In genomic region chr21:44985441-44986401, GRCh38 we compare ENCODE assay signal across 17 cellular contexts. TPM values are rescaled to one million over a fixed set of nuclear protein-coding genes. Genes with fewer than 3 reads are reported as not detected.
DNase-seq lines count a peak whose midpoint lies in the region; ATAC-seq and TF ChIP-seq lines count a peak whose summit lies in the region.
"Had no signal": no experiment of that assay in that cellular context is flagged by ENCODE, and none has a peak within 500 bp of the region (broad histone marks: within the 10 kb centered on the region; RNA-seq: fewer than 3 reads in every experiment).

No MANE protein-coding gene starts in this region.

- no peak overlapping the region for H3K27ac Mint-ChIP-seq in activated CD8-positive, alpha-beta T cell treated with anti-CD3 and anti-CD28 coated beads for 36 hours
- H3K27ac Mint-ChIP-seq: activated CD8-positive, alpha-beta memory T cell treated with anti-CD3 and anti-CD28 coated beads, Interleukin-2, amount 10 ng/mL, durations not matched to agents 7 days and 5 days; activated naive CD4-positive, alpha-beta T cell treated with anti-CD3 and anti-CD28 coated beads, Interleukin-2, amount 10 ng/mL, durations not matched to agents 7 days and 5 days; HFFc6; nephron progenitor cell; T-helper 2 cell treated with Interferon-gamma antibody and Interleukin-4, amounts not matched to agents 5 μg/mL and 100 μg/mL, for 36 hours had no signal

- no peak for TF ChIP-seq EP300 in stomach (IDR thresholded peaks at IDR 0.05)

- TF ChIP-seq POLR2A in right lobe of liver (IDR thresholded peaks at IDR 0.05) (no peak), stomach (IDR thresholded peaks at IDR 0.05) (no peak)

- no peak for ATAC-seq in right lobe of liver
- ATAC-seq in activated CD8-positive, alpha-beta T cell treated with anti-CD3 and anti-CD28 coated beads for 36 hours, result no peak
- ATAC-seq: activated CD8-positive, alpha-beta memory T cell treated with anti-CD3 and anti-CD28 coated beads, Interleukin-2, amount 10 ng/mL, durations not matched to agents 7 days and 5 days had no signal

- H3K4me1 ChIP-seq in right lobe of liver (no peaks in the 10 kb centered on the region), stomach (peaks cover 5 to 65% (median 25%) of the 10 kb centered on the region in 4 donors)
- H3K4me1 ChIP-seq: body of pancreas had no signal

- no peak overlapping the region for H3K4me3 Mint-ChIP-seq in activated CD8-positive, alpha-beta T cell treated with anti-CD3 and anti-CD28 coated beads for 36 hours
- H3K4me3 Mint-ChIP-seq: activated CD8-positive, alpha-beta memory T cell treated with anti-CD3 and anti-CD28 coated beads, Interleukin-2, amount 10 ng/mL, durations not matched to agents 7 days and 5 days; activated naive CD4-positive, alpha-beta T cell treated with anti-CD3 and anti-CD28 coated beads, Interleukin-2, amount 10 ng/mL, durations not matched to agents 7 days and 5 days; HFFc6; nephron progenitor cell; T-helper 2 cell treated with Interferon-gamma antibody and Interleukin-4, amounts not matched to agents 5 μg/mL and 100 μg/mL, for 36 hours had no signal

- H3K27ac ChIP-seq in coronary artery (peak overlapping the region; percentile 63 to 99), right lobe of liver (no peak overlapping the region), stomach (peak overlapping the region in 3 of 5 donors; percentile 16 to 75 (median 52))
- H3K27ac ChIP-seq: body of pancreas had no signal

- TF ChIP-seq CTCF in coronary artery (IDR thresholded peaks at IDR 0.05) (no peak), right lobe of liver (IDR thresholded peaks at IDR 0.05) (no peak), stomach (IDR thresholded peaks at IDR 0.05) (no peak)
- TF ChIP-seq CTCF in activated CD8-positive, alpha-beta T cell treated with anti-CD3 and anti-CD28 coated beads for 36 hours (IDR thresholded peaks at IDR 0.05), result no peak

- H3K4me3 ChIP-seq in coronary artery (no peak overlapping the region), right lobe of liver (no peak overlapping the region), stomach (no peak overlapping the region)
- H3K4me3 ChIP-seq: body of pancreas had no signal

- H3K4me1 Mint-ChIP-seq in activated CD8-positive, alpha-beta T cell treated with anti-CD3 and anti-CD28 coated beads for 36 hours (ENCODE audit: low read depth), result no peaks in the 10 kb centered on the region
- H3K4me1 Mint-ChIP-seq: activated CD8-positive, alpha-beta memory T cell treated with anti-CD3 and anti-CD28 coated beads, Interleukin-2, amount 10 ng/mL, durations not matched to agents 7 days and 5 days; activated naive CD4-positive, alpha-beta T cell treated with anti-CD3 and anti-CD28 coated beads, Interleukin-2, amount 10 ng/mL, durations not matched to agents 7 days and 5 days had no signal

- no peaks in the 10 kb centered on the region for H3K27me3 Mint-ChIP-seq in activated CD8-positive, alpha-beta T cell treated with anti-CD3 and anti-CD28 coated beads for 36 hours
- H3K27me3 Mint-ChIP-seq: activated CD8-positive, alpha-beta memory T cell treated with anti-CD3 and anti-CD28 coated beads, Interleukin-2, amount 10 ng/mL, durations not matched to agents 7 days and 5 days had no signal

- H3K36me3 Mint-ChIP-seq in activated CD8-positive, alpha-beta T cell treated with anti-CD3 and anti-CD28 coated beads for 36 hours (ENCODE audit: low read depth), result no peaks in the 10 kb centered on the region
- H3K36me3 Mint-ChIP-seq: activated CD8-positive, alpha-beta memory T cell treated with anti-CD3 and anti-CD28 coated beads, Interleukin-2, amount 10 ng/mL, durations not matched to agents 7 days and 5 days; activated naive CD4-positive, alpha-beta T cell treated with anti-CD3 and anti-CD28 coated beads, Interleukin-2, amount 10 ng/mL, durations not matched to agents 7 days and 5 days had no signal

- POLR2A ChIA-PET in activated CD8-positive, alpha-beta T cell treated with anti-CD3 and anti-CD28 coated beads for 36 hours (lab: Charles Lee), result no interaction called here

- peak; percentile 60 for DNase-seq in activated effector memory CD4-positive, alpha-beta T cell treated with anti-CD3 and anti-CD28 coated beads, Interleukin-2, amount 50 U/mL, for 16 hours
- DNase-seq in activated effector memory CD4-positive, alpha-beta T cell treated with Interleukin-2 at 50 U/mL for 16 hours, result no peak
- DNase-seq in coronary artery (ENCODE audit: low spot score) (no peak), right lobe of liver (peak in 2 of 3 donors; percentile 14 to 46), stomach (no peak), AG20443 (ENCODE audit: low spot score) (no peak)
- DNase-seq in activated CD4-positive, CD25-positive, alpha-beta regulatory T cell treated with anti-CD3 and anti-CD28 coated beads, Interleukin-2, amount 50 U/mL, for 72 hours, result no peak
- no peak for DNase-seq in activated CD8-positive, alpha-beta T cell treated with anti-CD3 and anti-CD28 coated beads for 36 hours
- DNase-seq: activated CD8-positive, alpha-beta memory T cell treated with anti-CD3 and anti-CD28 coated beads, Interleukin-2, amount 10 ng/mL, durations not matched to agents 7 days and 5 days; activated naive CD4-positive, alpha-beta T cell treated with anti-CD3 and anti-CD28 coated beads, Interleukin-2, amount 10 ng/mL, durations not matched to agents 7 days and 5 days; HFFc6; NCI-H187; NCI-H510A; nephron progenitor cell; SIG-M5 had no signal

- 73% methylated on average over 7 of the region's 26 CpGs for WGBS in right lobe of liver (ENCODE audit: insufficient coverage, low coverage, low lambda C conversion rate, missing lambda C conversion rate)
- 82 to 91% (median 84%) methylated on average over 15 to 26 of the region's 26 CpGs for WGBS in stomach, 5 donors

- no peaks in the 10 kb centered on the region for H3K27me3 ChIP-seq in right lobe of liver
- H3K27me3 ChIP-seq in stomach, result no peaks in the 10 kb centered on the region
- H3K27me3 ChIP-seq: body of pancreas had no signal

- H3K9me3 Mint-ChIP-seq in activated CD8-positive, alpha-beta T cell treated with anti-CD3 and anti-CD28 coated beads for 36 hours, result no peaks in the 10 kb centered on the region
- H3K9me3 Mint-ChIP-seq: activated naive CD4-positive, alpha-beta T cell treated with anti-CD3 and anti-CD28 coated beads, Interleukin-2, amount 10 ng/mL, durations not matched to agents 7 days and 5 days; HFFc6; nephron progenitor cell; T-helper 2 cell treated with Interferon-gamma antibody and Interleukin-4, amounts not matched to agents 5 μg/mL and 100 μg/mL, for 36 hours had no signal

- intact Hi-C loops in right lobe of liver (cut with DNase I) (no loop called here), stomach (cut with DNase I; ENCODE audit: low total_unique reads) (no loop called here)
- intact Hi-C loops in activated CD8-positive, alpha-beta T cell treated with anti-CD3 and anti-CD28 coated beads for 36 hours (cut with micrococcal nuclease), result no loop called here

- no peaks in the 10 kb centered on the region for H3K9me3 ChIP-seq in right lobe of liver
- no peaks in the 10 kb centered on the region for H3K9me3 ChIP-seq in stomach
- H3K9me3 ChIP-seq: body of pancreas had no signal

- CTCF ChIA-PET in activated CD8-positive, alpha-beta T cell treated with anti-CD3 and anti-CD28 coated beads for 36 hours (lab: Charles Lee), result interaction anchor here (0.6 to 1.2 kb wide), 2 partner anchors 143 to 181 kb away, joined by 3 to 5 read pairs; no protein-coding TSS in a partner anchor

- no peaks in the 10 kb centered on the region for H3K36me3 ChIP-seq in right lobe of liver
- H3K36me3 ChIP-seq in stomach, result no peaks in the 10 kb centered on the region

RNA-seq across cellular contexts. Expression of gene SLX9, which starts 45.9 kb away (rescaled TPM):
- total RNA-seq in right lobe of liver (10 to 100 TPM; 15.0 to 27.9 (median 17.1) TPM), stomach (10 to 100 TPM in 3 of 5 donors, 1 to 10 TPM in 2; 5.4 to 83.4 (median 13.4) TPM)
- polyA plus RNA-seq in stomach, result 10 to 100 TPM; 19.9 to 37.0 (median 24.4) TPM
- total RNA-seq in activated CD8-positive, alpha-beta T cell treated with anti-CD3 and anti-CD28 coated beads for 36 hours, result 10 to 100 TPM; 76.0 to 76.5 TPM

Comparison
In these comparisons a context has a peak if more than half of its experiments do, and no peak if none do; other contexts are left out.
1. DNase-seq: peak in activated effector memory CD4-positive, alpha-beta T cell treated with anti-CD3 and anti-CD28 coated beads, Interleukin-2, amount 50 U/mL, for 16 hours (single experiment) and right lobe of liver (2 of 3); none in activated effector memory CD4-positive, alpha-beta T cell treated with Interleukin-2 at 50 U/mL for 16 hours (single experiment), coronary artery (single experiment), stomach (single experiment), AG20443 (single experiment), activated CD4-positive, CD25-positive, alpha-beta regulatory T cell treated with anti-CD3 and anti-CD28 coated beads, Interleukin-2, amount 50 U/mL, for 72 hours (single experiment) and activated CD8-positive, alpha-beta T cell treated with anti-CD3 and anti-CD28 coated beads for 36 hours (single experiment).
2. H3K27ac ChIP-seq: peak in coronary artery (2 of 2) and stomach (3 of 5); none in right lobe of liver (0 of 3).